8 cellular contexts compared by ENCODE assay signal in genomic region chr9:83979812-83980394, GRCh38. TPM values are rescaled to one million over a fixed set of nuclear protein-coding genes. Genes with fewer than 3 reads are reported as not detected.
DNase-seq lines count a peak whose midpoint lies in the region; ATAC-seq, FAIRE-seq and TF ChIP-seq lines count a peak whose summit lies in the region.

TSS of gene HNRNPK (minus strand) at chr9:83980215. CDS start at chr9:83978252, 1,963 bp downstream.

- H3K4me3 Mint-ChIP-seq in brain = peak within 1 kb of the TSS; percentile 94 to 99 (median 98)

- peaks cover 0 to 46% (median 35%) of the 10 kb centered on the region in 4 donors for H3K4me1 ChIP-seq in sigmoid colon

- H3K27ac Mint-ChIP-seq in brain = peak within 1 kb of the TSS; percentile 99 to 100 (median 100)

- TF ChIP-seq EP300 in sigmoid colon (IDR thresholded peaks at IDR 0.05) = peak in 1 of 4 donors; percentile 17

- peaks cover 63% of the 10 kb centered on the region for H3K4me1 Mint-ChIP-seq in brain

- intact Hi-C loops in sigmoid colon (cut with DNase I) = loop anchor here (2.0 to 5.0 kb wide), 5 partner anchors 23 to 273 kb away; partner anchors contain the start of genes GKAP1, KIF27 and UBQLN1

- TF ChIP-seq POLR2A in sigmoid colon (IDR thresholded peaks at IDR 0.05) = peak in 1 of 2 donors; percentile 22

- WGBS in sigmoid colon, 2 donors = 0 to 1% methylated on average over 57 of the region's 57 CpGs

- H3K27me3 Mint-ChIP-seq in brain = peaks cover 25% of the 10 kb centered on the region

- peaks cover 10 to 30% (median 23%) of the 10 kb centered on the region in 4 donors for H3K36me3 ChIP-seq in sigmoid colon

- no peaks in the 10 kb centered on the region for H3K9me3 ChIP-seq in sigmoid colon

- peaks cover 45% of the 10 kb centered on the region for H3K36me3 Mint-ChIP-seq in brain

- no peak for TF ChIP-seq CTCF in brain (conservative IDR thresholded peaks at IDR 0.05)
- no peak for TF ChIP-seq CTCF in sigmoid colon (IDR thresholded peaks at IDR 0.05)

- H3K4me3 ChIP-seq in sigmoid colon = peak within 1 kb of the TSS; percentile 83 to 93 (median 88)

- H3K27ac ChIP-seq in sigmoid colon = peak within 1 kb of the TSS; percentile 96 to 99 (median 98)

- FAIRE-seq in A204.1 (lab: Jason Lieb, UNC) = peak; percentile 11

- DNase-seq in NCI-H2107 treated with DMSO at 0.1 percent for 48 hours (lab: John Stamatoyannopoulos, UW; ENCODE audit: unreplicated experiment) (peak; percentile 91), UCSD-AML1 (lab: John Stamatoyannopoulos, UW; ENCODE audit: unreplicated experiment) (peak; percentile 98), iPS DF 4.7 (ENCODE audit: extremely low read depth, low spot score) (peak; percentile 84), sigmoid colon (peak; percentile 100)

- no peaks in the 10 kb centered on the region for H3K9me3 Mint-ChIP-seq in brain

- H3K27me3 ChIP-seq in sigmoid colon = no peaks in the 10 kb centered on the region

- ATAC-seq in GM18858 (IDR thresholded peaks at IDR 0.05; ENCODE audit: unreplicated experiment) = peak; percentile 75
- ATAC-seq in HG03066 (IDR thresholded peaks at IDR 0.05; ENCODE audit: low read depth, unreplicated experiment) = peak; percentile 82

RNA-seq across cellular contexts. Expression of gene HNRNPK, which starts in this region (rescaled TPM):
- polyA plus RNA-seq in brain (ENCODE audit: insufficient read depth, low read depth, low replicate concordance) (644 TPM), sigmoid colon (100 to 1,000 TPM; 237 to 364 (median 261) TPM)
- total RNA-seq in sigmoid colon = 100 to 1,000 TPM; 285 to 448 (median 395) TPM

Comparison
In these comparisons a context has a peak if more than half of its experiments do, and no peak if none do; other contexts are left out.
1. Peak in every context shown above with its lines: DNase-seq, ATAC-seq, H3K4me3 ChIP-seq and H3K27ac ChIP-seq.